In genomic region chr11:119057000-119057769, GRCh38 we compare ENCODE assay signal across 1 cellular context.
TF ChIP-seq lines count a peak whose summit lies in the region.

Gene HYOU1 (minus strand): TSS chr11:119057205. CDS start chr11:119056160, 1,045 bp downstream.

TF ChIP-seq in HEK293, 187 proteins besides CTCF, POLR2A, EP300 and RAD21 (continued from another document and continues in another):
- no peak for TF ChIP-seq AEBP2 (tag by site-specific recombination; IDR thresholded peaks at IDR 0.05; ENCODE audit: borderline replicate concordance)
- no peak for TF ChIP-seq SETDB1 (IDR thresholded peaks at IDR 0.05; ENCODE audit: insufficient read length, low read length)
- no peak for TF ChIP-seq ZNF146 (tag by site-specific recombination; IDR thresholded peaks at IDR 0.05)
- TF ChIP-seq ZNF274 (IDR thresholded peaks at IDR 0.05; ENCODE audit: low read length): no peak
- TF ChIP-seq ZNF274 (tag by site-specific recombination; IDR thresholded peaks at IDR 0.05; ENCODE audit: borderline replicate concordance): no peak
- no peak for TF ChIP-seq HOXC10 (CRISPR knock-in tag; IDR thresholded peaks at IDR 0.05)
- 0 out of 2 replicates have a peak, but pooled peaks have one; percentile 73 for TF ChIP-seq KLF17 (tag by site-specific recombination; IDR thresholded peaks at IDR 0.05)
- no peak for TF ChIP-seq ZNF843 (tag by site-specific recombination; IDR thresholded peaks at IDR 0.05)
- TF ChIP-seq ZNF629 (tag by site-specific recombination; IDR thresholded peaks at IDR 0.05): peak; percentile 36; the same call in 1 of the 2 replicates
- no peak for TF ChIP-seq ZNF140 (tag by site-specific recombination; IDR thresholded peaks at IDR 0.05)
- no peak for TF ChIP-seq OVOL3 (tag by site-specific recombination; IDR thresholded peaks at IDR 0.05)
- peak; percentile 67 for TF ChIP-seq PATZ1 (tag by site-specific recombination; IDR thresholded peaks at IDR 0.05)
- peak; percentile 93 for TF ChIP-seq HIC1 (tag by site-specific recombination; IDR thresholded peaks at IDR 0.05)
- no peak for TF ChIP-seq ZNF560 (tag by site-specific recombination; IDR thresholded peaks at IDR 0.05; ENCODE audit: borderline replicate concordance)
- peak; percentile 90 for TF ChIP-seq ZBTB26 (tag by site-specific recombination; optimal IDR thresholded peaks at IDR 0.05)
- no peak for TF ChIP-seq ZNF555 (tag by site-specific recombination; conservative IDR thresholded peaks at IDR 0.05)
- TF ChIP-seq ZNF214 (tag by site-specific recombination; IDR thresholded peaks at IDR 0.05; ENCODE audit: borderline replicate concordance): no peak
- TF ChIP-seq ZBTB11 (tag by site-specific recombination; conservative IDR thresholded peaks at IDR 0.05; ENCODE audit: low read depth): peak; percentile 72
- TF ChIP-seq IKZF3 (tag by site-specific recombination; IDR thresholded peaks at IDR 0.05): 0 out of 2 replicates have a peak, but pooled peaks have one; percentile 40
- peak; percentile 33; the same call in 1 of the 2 replicates for TF ChIP-seq KLF8 (tag by site-specific recombination; IDR thresholded peaks at IDR 0.05)
- no peak for TF ChIP-seq INSM2 (tag by site-specific recombination; IDR thresholded peaks at IDR 0.05)
- no peak for TF ChIP-seq ZSCAN23 (tag by site-specific recombination; IDR thresholded peaks at IDR 0.05)
- TF ChIP-seq ZNF791 (tag by site-specific recombination; IDR thresholded peaks at IDR 0.05): no peak
- no peak for TF ChIP-seq FEZF1 (tag by site-specific recombination; IDR thresholded peaks at IDR 0.05)
- no peak for TF ChIP-seq ZNF48 (tag by site-specific recombination; IDR thresholded peaks at IDR 0.05)
- TF ChIP-seq ZNF76 (tag by site-specific recombination; IDR thresholded peaks at IDR 0.05; ENCODE audit: borderline replicate concordance, low read depth): no peak
- no peak for TF ChIP-seq KLF1 (tag by site-specific recombination; IDR thresholded peaks at IDR 0.05)
- no peak for TF ChIP-seq ZNF175 (tag by site-specific recombination; IDR thresholded peaks at IDR 0.05)
- no peak for TF ChIP-seq ZNF184 (tag by site-specific recombination; IDR thresholded peaks at IDR 0.05)
- TF ChIP-seq EGR2 (tag by site-specific recombination; IDR thresholded peaks at IDR 0.05; ENCODE audit: low read depth): no peak
- no peak for TF ChIP-seq ZNF488 (tag by site-specific recombination; IDR thresholded peaks at IDR 0.05)
- TF ChIP-seq ZNF558 (tag by site-specific recombination; IDR thresholded peaks at IDR 0.05): no peak
- peak; percentile 91 for TF ChIP-seq SP2 (tag by site-specific recombination; IDR thresholded peaks at IDR 0.05)
- no peak for TF ChIP-seq ZBTB48 (tag by site-specific recombination; IDR thresholded peaks at IDR 0.05)
- peak; percentile 8; the same call in 1 of the 2 replicates for TF ChIP-seq ZNF398 (tag by site-specific recombination; IDR thresholded peaks at IDR 0.05)
- peak; percentile 97 for TF ChIP-seq PRDM10 (tag by site-specific recombination; IDR thresholded peaks at IDR 0.05)
- no peak for TF ChIP-seq KLF16 (tag by site-specific recombination; IDR thresholded peaks at IDR 0.05)
- peak; percentile 28; the same call in 1 of the 2 replicates for TF ChIP-seq ZNF660 (tag by site-specific recombination; IDR thresholded peaks at IDR 0.05)
- no peak for TF ChIP-seq ZNF10 (tag by site-specific recombination; IDR thresholded peaks at IDR 0.05)
- no peak for TF ChIP-seq ZNF610 (tag by site-specific recombination; IDR thresholded peaks at IDR 0.05; ENCODE audit: borderline replicate concordance)
- TF ChIP-seq ZNF114 (tag by site-specific recombination; IDR thresholded peaks at IDR 0.05): no peak
- no peak for TF ChIP-seq ZNF624 (tag by site-specific recombination; IDR thresholded peaks at IDR 0.05)
- no peak for TF ChIP-seq ZNF350 (tag by site-specific recombination; IDR thresholded peaks at IDR 0.05)
- no peak for TF ChIP-seq ZFHX2 (tag by site-specific recombination; conservative IDR thresholded peaks at IDR 0.05)
